ENCODE assay signal across 15 cellular contexts in the genomic region with DNA sequence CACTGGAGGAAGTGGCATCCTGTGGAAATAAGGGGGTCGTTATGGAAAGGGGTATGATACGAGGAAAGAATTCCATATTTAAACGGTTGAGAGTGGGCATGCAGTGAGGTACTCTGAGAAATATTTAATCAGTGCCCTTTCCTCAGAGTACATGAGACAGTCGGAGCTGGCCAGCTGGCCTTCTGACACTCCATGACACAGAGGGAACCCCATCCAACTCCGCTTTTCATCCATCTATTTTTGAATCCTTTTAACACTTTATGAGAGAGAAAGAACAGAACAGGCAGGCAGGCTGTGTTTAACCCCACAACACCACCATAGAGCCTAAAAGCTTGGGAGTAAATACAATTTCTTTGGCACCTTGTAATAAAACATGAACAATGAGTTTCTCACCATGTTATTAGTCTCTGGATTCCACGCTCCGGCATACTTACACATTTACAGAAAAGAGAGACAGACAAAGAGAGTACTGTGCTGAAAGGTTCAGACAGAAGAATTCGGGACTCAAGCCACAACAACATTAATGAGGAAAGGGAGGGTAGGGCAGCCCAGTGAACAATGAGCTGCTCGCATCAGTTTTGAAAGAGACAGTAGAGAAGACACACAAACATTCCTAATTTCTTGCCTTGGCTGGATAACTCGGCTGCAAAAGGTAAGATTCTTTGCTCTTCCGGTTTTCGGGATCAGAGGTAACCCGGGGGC.
DNase-seq lines count a peak whose midpoint lies in the region; ATAC-seq and TF ChIP-seq lines count a peak whose summit lies in the region.
"Had no signal": no experiment of that assay in that cellular context is flagged by ENCODE, and none has a peak within 500 bp of the region (broad histone marks: within the 10 kb centered on the region; RNA-seq: fewer than 3 reads in every experiment).

No MANE protein-coding gene starts in this region.

- POLR2A ChIA-PET in CD8-positive, alpha-beta memory T cell (lab: Charles Lee): no interaction called here

- H3K27me3 Mint-ChIP-seq in CD8-positive, alpha-beta memory T cell: no peaks in the 10 kb centered on the region
- H3K27me3 Mint-ChIP-seq: CD4-positive, alpha-beta T cell had no signal

- intact Hi-C loops in left cardiac atrium (cut with DNase I) (no loop called here), posterior vena cava (cut with DNase I) (no loop called here), vagina (cut with DNase I) (no loop called here)

- H3K4me1 Mint-ChIP-seq in CD8-positive, alpha-beta memory T cell: no peaks in the 10 kb centered on the region

- H3K36me3 Mint-ChIP-seq in CD8-positive, alpha-beta memory T cell: peaks cover 0 to 4% (median 0%) of the 10 kb centered on the region in 3 donors

- peak overlapping the region; percentile 74 for H3K27ac ChIP-seq in vagina
- no peak overlapping the region for H3K27ac ChIP-seq in CD8-positive, alpha-beta memory T cell (ENCODE audit: low read depth, low read length)
- H3K27ac ChIP-seq: brain microvascular endothelial cell had no signal

- no peak overlapping the region for H3K27ac Mint-ChIP-seq in CD8-positive, alpha-beta memory T cell
- H3K27ac Mint-ChIP-seq: CD4-positive, alpha-beta T cell; T-helper 2 cell treated with Interferon-gamma antibody and Interleukin-4, amounts not matched to agents 5 μg/mL and 100 μg/mL, for 36 hours had no signal

- H3K9me3 Mint-ChIP-seq in CD8-positive, alpha-beta memory T cell: no peaks in the 10 kb centered on the region
- H3K9me3 Mint-ChIP-seq: activated T-cell treated with anti-CD3 and anti-CD28 coated beads, Interleukin-2, amount 50 U/mL, for 4 hours; CD4-positive, alpha-beta T cell; T-helper 2 cell treated with Interferon-gamma antibody and Interleukin-4, amounts not matched to agents 5 μg/mL and 100 μg/mL, for 36 hours had no signal

- no peak overlapping the region for H3K4me3 Mint-ChIP-seq in CD8-positive, alpha-beta memory T cell
- H3K4me3 Mint-ChIP-seq: activated T-cell treated with anti-CD3 and anti-CD28 coated beads, Interleukin-2, amount 50 U/mL, for 4 hours; CD4-positive, alpha-beta T cell; T-helper 2 cell treated with Interferon-gamma antibody and Interleukin-4, amounts not matched to agents 5 μg/mL and 100 μg/mL, for 36 hours had no signal

- peak; percentile 82 to 85 for ATAC-seq in left cardiac atrium
- ATAC-seq: activated T-cell treated with anti-CD3 and anti-CD28 coated beads, Interleukin-2, amount 50 U/mL, for 4 hours had no signal

- TF ChIP-seq POLR2A in vagina (IDR thresholded peaks at IDR 0.05): no peak

- H3K4me3 ChIP-seq in vagina: peak overlapping the region; percentile 8 to 24
- H3K4me3 ChIP-seq in CD8-positive, alpha-beta memory T cell (ENCODE audit: low read length): no peak overlapping the region

- H3K36me3 ChIP-seq in vagina: peaks cover 0 to 3% of the 10 kb centered on the region in 2 donors
- H3K36me3 ChIP-seq in CD8-positive, alpha-beta memory T cell (ENCODE audit: insufficient read depth, low read length): no peaks in the 10 kb centered on the region
- H3K36me3 ChIP-seq: brain microvascular endothelial cell had no signal

- DNase-seq in cerebellar cortex (ENCODE audit: low spot score) (peak; percentile 70), left cardiac atrium (peak; percentile 61), posterior vena cava (ENCODE audit: low spot score) (peak; percentile 88), vagina (ENCODE audit: extremely low spot score in 2 of 2) (no peak), NCI-H1694 treated with DMSO at 0.1 percent for 48 hours (lab: John Stamatoyannopoulos, UW) (no peak), activated gamma-delta T cell (lab: John Stamatoyannopoulos, UW) (no peak)
- no peak for DNase-seq in CD8-positive, alpha-beta memory T cell
- DNase-seq: activated CD4-positive, alpha-beta T cell treated with anti-CD3 and anti-CD28 coated beads for 48 hours; activated T-cell treated with anti-CD3 and anti-CD28 coated beads, Interleukin-2, amount 50 U/mL, for 4 hours; brain microvascular endothelial cell; CD4-positive, alpha-beta T cell; GF-D8; NCI-H187; NCI-H526 treated with DMSO at 0.1 percent for 48 hours had no signal

- CTCF ChIA-PET in CD8-positive, alpha-beta memory T cell (lab: Charles Lee): no interaction called here

- no peaks in the 10 kb centered on the region for H3K9me3 ChIP-seq in vagina
- no peaks in the 10 kb centered on the region for H3K9me3 ChIP-seq in CD8-positive, alpha-beta memory T cell (ENCODE audit: low read length)

- no peak for TF ChIP-seq CTCF in vagina (IDR thresholded peaks at IDR 0.05)

- peaks cover 13% of the 10 kb centered on the region for H3K4me1 ChIP-seq in vagina
- H3K4me1 ChIP-seq in CD8-positive, alpha-beta memory T cell (ENCODE audit: insufficient read depth, low read length): no peaks in the 10 kb centered on the region

- H3K27me3 ChIP-seq in vagina: no peaks in the 10 kb centered on the region
- no peaks in the 10 kb centered on the region for H3K27me3 ChIP-seq in CD8-positive, alpha-beta memory T cell (ENCODE audit: insufficient read depth, low read length, poor library complexity, severe bottlenecking)

Comparison
In these comparisons a context has a peak if more than half of its experiments do, and no peak if none do; other contexts are left out.
1. DNase-seq: peak in cerebellar cortex (single experiment), left cardiac atrium (single experiment) and posterior vena cava (single experiment); none in vagina (0 of 2), NCI-H1694 treated with DMSO at 0.1 percent for 48 hours (single experiment), activated gamma-delta T cell (single experiment) and CD8-positive, alpha-beta memory T cell (0 of 5).